22 cellular contexts compared by ENCODE assay signal in genomic region chr11:64330888-64331287, GRCh38. TPM values are rescaled to one million over a fixed set of nuclear protein-coding genes. Genes with fewer than 3 reads are reported as not detected.
A peak's percentile ranks its signal among the peaks of the same experiment; 100 is the strongest.
DNase-seq lines count a peak whose midpoint lies in the region; ATAC-seq, FAIRE-seq and TF ChIP-seq lines count a peak whose summit lies in the region.
"Had no signal": no experiment of that assay in that cellular context is flagged by ENCODE, and none has a peak within 500 bp of the region (broad histone marks: within the 10 kb centered on the region; RNA-seq: fewer than 3 reads in every experiment).

No MANE protein-coding gene starts in this region.

- FAIRE-seq in A549 (lab: Jason Lieb, UNC) = no peak
- FAIRE-seq: urothelium cell line had no signal

- no peak for TF ChIP-seq POLR2A in A549 (IDR thresholded peaks at IDR 0.05; ENCODE audit: low read length)

- H3K9me3 ChIP-seq in A549 (no peaks in the 10 kb centered on the region), PC-9 (ENCODE audit: insufficient read depth, low read depth) (no peaks in the 10 kb centered on the region)
- H3K9me3 ChIP-seq: BE2C, mucosa of descending colon had no signal

- H3K27ac ChIP-seq in A549 (peak overlapping the region; percentile 85 to 91; a peak in 5 of 6 replicates), PC-9 (peak overlapping the region; percentile 83), epithelial cell of prostate (peak overlapping the region; percentile 92)

- TF ChIP-seq CTCF in A549 (IDR thresholded peaks at IDR 0.05) (no peak), PC-9 (conservative IDR thresholded peaks at IDR 0.05) (no peak), type B pancreatic cell (conservative IDR thresholded peaks at IDR 0.05) (no peak)

- H3K36me3 ChIP-seq in PC-9 (ENCODE audit: low read depth) = no peaks in the 10 kb centered on the region
- H3K36me3 ChIP-seq: BE2C had no signal

- no TSS peak for BruUV-seq in PC-9 (replicated peaks; lab: Mats Ljungman, UMichigan)

- H3K4me1 ChIP-seq in A549 (peaks cover 36% of the 10 kb centered on the region), PC-9 (replicated peaks; ENCODE audit: insufficient read depth) (peaks cover 43% of the 10 kb centered on the region)
- H3K4me1 ChIP-seq: BE2C had no signal

- no peaks in the 10 kb centered on the region for H3K27me3 ChIP-seq in PC-9 (ENCODE audit: insufficient read depth, low read depth)
- H3K27me3 ChIP-seq: BE2C had no signal

- H3K36me3 Mint-ChIP-seq in type B pancreatic cell = no peaks in the 10 kb centered on the region

- H4K20me1 ChIP-seq in PC-9 (ENCODE audit: insufficient read depth) = no peaks in the 10 kb centered on the region

- peaks cover 51% of the 10 kb centered on the region for H3F3A ChIP-seq in PC-9 (ENCODE audit: insufficient read depth, low read depth)

- H3K27ac Mint-ChIP-seq in type B pancreatic cell = no peak overlapping the region
- H3K27ac Mint-ChIP-seq: progenitor cell of endocrine pancreas had no signal

- TF ChIP-seq EP300 in A549 (IDR thresholded peaks at IDR 0.05) = no peak

- no peaks in the 10 kb centered on the region for H3K9me2 ChIP-seq in PC-9 (ENCODE audit: insufficient read depth)

- POLR2A ChIA-PET in A549 (lab: Yijun Ruan, JAX) (interaction anchor here (0.7 to 2.8 kb wide), 5 partner anchors 12 to 351 kb away, joined by 3 to 45 read pairs (median 5); partner anchors contain the start of genes PRDX5 and TRMT112), PC-9 (lab: Charles Lee; ENCODE audit: unreplicated experiment) (interaction anchor here (1.1 kb wide), 1 partner anchor 10 kb away, joined by 5 read pairs; no protein-coding TSS in a partner anchor)

- TF ChIP-seq RAD21 in A549 (conservative IDR thresholded peaks at IDR 0.05 in 1 of 2, IDR thresholded peaks at IDR 0.05 in 1 of 2) = no peak

- no peak overlapping the region for H3K4me3 Mint-ChIP-seq in type B pancreatic cell
- H3K4me3 Mint-ChIP-seq: activated CD4-positive, alpha-beta memory T cell treated with anti-CD3 and anti-CD28 coated beads for 36 hours; activated T-cell treated with anti-CD3 and anti-CD28 coated beads, Interleukin-2, amount 50 U/mL, for 24 hours; neural crest cell had no signal

- peaks cover 3% of the 10 kb centered on the region for H3K27me3 Mint-ChIP-seq in type B pancreatic cell
- H3K27me3 Mint-ChIP-seq: activated B cell treated with CpG ODN at 0.5 μM for 24 hours; activated CD4-positive, alpha-beta memory T cell treated with anti-CD3 and anti-CD28 coated beads for 36 hours; activated T-cell treated with anti-CD3 and anti-CD28 coated beads, Interleukin-2, amount 50 U/mL, for 24 hours; central memory CD8-positive, alpha-beta T cell had no signal

- no peak for DNase-seq in A549 (ENCODE audit: low read depth in 1 of 2, low spot score in 1 of 2)
- no peak for DNase-seq in PC-9
- no peak for DNase-seq in epithelial cell of prostate (ENCODE audit: low read depth, low spot score)
- DNase-seq in type B pancreatic cell (ENCODE audit: extremely low spot score, unreplicated experiment) = no peak
- DNase-seq in NCI-H226 = no peak
- DNase-seq: activated B cell treated with CpG ODN at 0.5 μM for 24 hours; activated CD4-positive, alpha-beta memory T cell treated with anti-CD3 and anti-CD28 coated beads for 36 hours; activated naive CD4-positive, alpha-beta T cell treated with Interleukin-2 at 50 U/mL for 16 hours; BE2C; DND-41; effector CD4-positive, alpha-beta T cell; foreskin melanocyte; islet precursor cell; NCI-H146; NCI-H526 had no signal

- no peak for ATAC-seq in A549
- ATAC-seq in HG02642 (IDR thresholded peaks at IDR 0.05; ENCODE audit: poor library complexity, unreplicated experiment) = no peak

- CTCF ChIA-PET in A549 (lab: Yijun Ruan, JAX) = interaction anchor here (0.7 to 33.9 kb wide), 9 partner anchors 8 to 287 kb away, joined by 3 to 996 read pairs (median 4); partner anchors contain the start of genes CATSPERZ, CCDC88B, ESRRA and PRDX5
- CTCF ChIA-PET in PC-9 (lab: Charles Lee) = interaction anchor here (0.6 to 2.7 kb wide), 8 partner anchors 13 to 146 kb away, joined by 3 to 55 read pairs (median 10); partner anchors contain the start of genes ESRRA, PRDX5 and TRMT112

- peaks cover 11% of the 10 kb centered on the region for H3K4me1 Mint-ChIP-seq in type B pancreatic cell (ENCODE audit: unreplicated experiment)

- no peaks in the 10 kb centered on the region for H3K9me3 Mint-ChIP-seq in type B pancreatic cell
- H3K9me3 Mint-ChIP-seq: activated CD4-positive, alpha-beta memory T cell treated with anti-CD3 and anti-CD28 coated beads for 36 hours; activated T-cell treated with anti-CD3 and anti-CD28 coated beads, Interleukin-2, amount 50 U/mL, for 24 hours; central memory CD8-positive, alpha-beta T cell; neural crest cell had no signal

- no peak overlapping the region for H2AFZ ChIP-seq in PC-9

- WGBS in A549 (ENCODE audit: missing lambda C conversion rate) = 99% methylated on average over 11 of the region's 11 CpGs

- H3K4me3 ChIP-seq in A549 = no peak overlapping the region
- no peak overlapping the region for H3K4me3 ChIP-seq in PC-9
- H3K4me3 ChIP-seq: mucosa of descending colon had no signal

- H3K4me2 ChIP-seq in A549 (peak overlapping the region; percentile 79; the same call in 2 of the 3 replicates), PC-9 (peak overlapping the region; percentile 71)

- no peaks in the 10 kb centered on the region for H3K79me2 ChIP-seq in PC-9 (ENCODE audit: low read depth)

- intact Hi-C loops in PC-9 (cut with micrococcal nuclease; ENCODE audit: unreplicated experiment) = no loop called here

TF ChIP-seq in A549, 52 proteins besides CTCF, POLR2A, EP300 and RAD21:
- TF ChIP-seq RFX5 (IDR thresholded peaks at IDR 0.05) = no peak
- TF ChIP-seq SREBF2 (IDR thresholded peaks at IDR 0.05) = no peak
- no peak for TF ChIP-seq HEYL (CRISPR knock-in tag; IDR thresholded peaks at IDR 0.05)

RNA-seq across cellular contexts. Expression of gene CCDC88B, which starts 9.1 kb away (rescaled TPM):
- polyA plus RNA-seq in A549 (2011; rRNA removed) = 4.8 and 5.7 TPM in 2 replicates
- 9.6 and 10.2 TPM in 2 replicates for polyA plus RNA-seq in A549 (2012; cell fraction: cytosol; rRNA removed)
- polyA plus RNA-seq in A549 (2012; cell fraction: nucleus; rRNA removed) = 10.0 and 12.3 TPM in 2 replicates
- 8.8 to 10.3 TPM (median 9.7 TPM) in 3 replicates for polyA plus RNA-seq in A549 (2017; fragmentation: RNase III; extraction: RNeasy Plus Mini Kit Qiagen cat#74134 plus additional on column Dnase treatment)
- 1.4 and 1.8 TPM in 2 replicates for polyA minus RNA-seq in A549 (2011; rRNA and poly(A)+ RNA removed)
- total RNA-seq in PC-9 (2021) = 9.6 and 15.1 TPM in 2 replicates
- total RNA-seq in type B pancreatic cell (ENCODE audit: low replicate concordance) = 2.8 and 3.1 TPM in 2 replicates

RNA-seq across cellular contexts. Expression of gene PRDX5, which starts 13.0 kb away (rescaled TPM):
- 305 and 377 TPM in 2 replicates for polyA plus RNA-seq in A549 (2011; rRNA removed)
- 572 and 685 TPM in 2 replicates for polyA plus RNA-seq in A549 (2012; cell fraction: cytosol; rRNA removed)
- 250 and 325 TPM in 2 replicates for polyA plus RNA-seq in A549 (2012; cell fraction: nucleus; rRNA removed)
- 442 to 500 TPM (median 491 TPM) in 3 replicates for polyA plus RNA-seq in A549 (2017; fragmentation: RNase III; extraction: RNeasy Plus Mini Kit Qiagen cat#74134 plus additional on column Dnase treatment)
- polyA minus RNA-seq in A549 (2011; rRNA and poly(A)+ RNA removed) = 81.0 and 91.2 TPM in 2 replicates
- total RNA-seq in PC-9 (2021) = 381 and 441 TPM in 2 replicates
- total RNA-seq in type B pancreatic cell (ENCODE audit: low replicate concordance) = 166 and 227 TPM in 2 replicates

RNA-seq across cellular contexts. Expression of gene TRMT112, which starts 13.5 kb away (rescaled TPM):
- 305 and 363 TPM in 2 replicates for polyA plus RNA-seq in A549 (2011; rRNA removed)
- 405 and 507 TPM in 2 replicates for polyA plus RNA-seq in A549 (2012; cell fraction: cytosol; rRNA removed)
- polyA plus RNA-seq in A549 (2012; cell fraction: nucleus; rRNA removed) = 233 and 467 TPM in 2 replicates
- 424 to 447 TPM (median 440 TPM) in 3 replicates for polyA plus RNA-seq in A549 (2017; fragmentation: RNase III; extraction: RNeasy Plus Mini Kit Qiagen cat#74134 plus additional on column Dnase treatment)
- polyA minus RNA-seq in A549 (2011; rRNA and poly(A)+ RNA removed) = 74.2 and 84.5 TPM in 2 replicates
- 264 and 275 TPM in 2 replicates for total RNA-seq in PC-9 (2021)
- 160 and 198 TPM in 2 replicates for total RNA-seq in type B pancreatic cell (ENCODE audit: low replicate concordance)

RNA-seq across cellular contexts. Expression of gene ESRRA, which starts 25.6 kb away (rescaled TPM):
- 13.9 and 15.2 TPM in 2 replicates for polyA plus RNA-seq in A549 (2011; rRNA removed)
- 30.4 and 39.1 TPM in 2 replicates for polyA plus RNA-seq in A549 (2012; cell fraction: cytosol; rRNA removed)
- polyA plus RNA-seq in A549 (2012; cell fraction: nucleus; rRNA removed) = 43.3 and 53.6 TPM in 2 replicates
- 30.9 to 35.5 TPM (median 33.5 TPM) in 3 replicates for polyA plus RNA-seq in A549 (2017; fragmentation: RNase III; extraction: RNeasy Plus Mini Kit Qiagen cat#74134 plus additional on column Dnase treatment)
- polyA minus RNA-seq in A549 (2011; rRNA and poly(A)+ RNA removed) = 11.4 and 19.0 TPM in 2 replicates
- 61.0 and 64.6 TPM in 2 replicates for total RNA-seq in PC-9 (2021)
- total RNA-seq in type B pancreatic cell (ENCODE audit: low replicate concordance) = 41.7 and 76.0 TPM in 2 replicates

RNA-seq across cellular contexts. Expression of gene RPS6KA4, which starts 28.1 kb away (rescaled TPM):
- polyA plus RNA-seq in A549 (2011; rRNA removed) (19.1 and 21.4 TPM in 2 replicates), A549 (2017; fragmentation: RNase III; extraction: RNeasy Plus Mini Kit Qiagen cat#74134 plus additional on column Dnase treatment) (34.5 to 40.4 TPM (median 35.9 TPM) in 3 replicates)
- polyA plus RNA-seq in A549 (2012; cell fraction: cytosol; rRNA removed) = 39.3 and 53.0 TPM in 2 replicates
- 69.4 and 106 TPM in 2 replicates for polyA plus RNA-seq in A549 (2012; cell fraction: nucleus; rRNA removed)
- 29.3 and 30.1 TPM in 2 replicates for polyA minus RNA-seq in A549 (2011; rRNA and poly(A)+ RNA removed)
- total RNA-seq in PC-9 (2021) (60.6 and 64.3 TPM in 2 replicates), type B pancreatic cell (ENCODE audit: low replicate concordance) (26.4 and 49.8 TPM in 2 replicates)
